In genomic region chr1:211344335-211344664, GRCh38 we compare ENCODE assay signal across 1 cellular context.
TF ChIP-seq lines count a peak whose summit lies in the region.

No MANE protein-coding gene starts in this region.

TF ChIP-seq in K562, 482 proteins besides CTCF, POLR2A, EP300 and RAD21 (continued from another document and continues in another):
- TF ChIP-seq, protein P1, sequence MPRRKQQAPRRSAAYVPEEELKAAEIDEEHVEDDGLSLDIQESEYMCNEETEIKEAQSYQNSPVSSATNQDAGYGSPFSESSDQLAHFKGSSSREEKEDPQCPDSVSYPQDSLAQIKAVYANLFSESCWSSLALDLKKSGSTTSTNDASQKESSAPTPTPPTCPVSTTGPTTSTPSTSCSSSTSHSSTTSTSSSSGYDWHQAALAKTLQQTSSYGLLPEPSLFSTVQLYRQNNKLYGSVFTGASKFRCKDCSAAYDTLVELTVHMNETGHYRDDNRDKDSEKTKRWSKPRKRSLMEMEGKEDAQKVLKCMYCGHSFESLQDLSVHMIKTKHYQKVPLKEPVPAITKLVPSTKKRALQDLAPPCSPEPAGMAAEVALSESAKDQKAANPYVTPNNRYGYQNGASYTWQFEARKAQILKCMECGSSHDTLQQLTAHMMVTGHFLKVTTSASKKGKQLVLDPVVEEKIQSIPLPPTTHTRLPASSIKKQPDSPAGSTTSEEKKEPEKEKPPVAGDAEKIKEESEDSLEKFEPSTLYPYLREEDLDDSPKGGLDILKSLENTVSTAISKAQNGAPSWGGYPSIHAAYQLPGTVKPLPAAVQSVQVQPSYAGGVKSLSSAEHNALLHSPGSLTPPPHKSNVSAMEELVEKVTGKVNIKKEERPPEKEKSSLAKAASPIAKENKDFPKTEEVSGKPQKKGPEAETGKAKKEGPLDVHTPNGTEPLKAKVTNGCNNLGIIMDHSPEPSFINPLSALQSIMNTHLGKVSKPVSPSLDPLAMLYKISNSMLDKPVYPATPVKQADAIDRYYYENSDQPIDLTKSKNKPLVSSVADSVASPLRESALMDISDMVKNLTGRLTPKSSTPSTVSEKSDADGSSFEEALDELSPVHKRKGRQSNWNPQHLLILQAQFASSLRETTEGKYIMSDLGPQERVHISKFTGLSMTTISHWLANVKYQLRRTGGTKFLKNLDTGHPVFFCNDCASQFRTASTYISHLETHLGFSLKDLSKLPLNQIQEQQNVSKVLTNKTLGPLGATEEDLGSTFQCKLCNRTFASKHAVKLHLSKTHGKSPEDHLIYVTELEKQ (CRISPR knock-in tag; IDR thresholded peaks at IDR 0.05): no peak
- TF ChIP-seq JUND (IDR thresholded peaks at IDR 0.05; ENCODE audit: borderline replicate concordance, low read depth, low read length) (peak; percentile 37; the same call in 1 of the 2 replicates), JUND (tag; IDR thresholded peaks at IDR 0.05; ENCODE audit: borderline replicate concordance, low read depth, low read length) (peak; percentile 50; the same call in 1 of the 3 replicates), BDP1 (IDR thresholded peaks at IDR 0.05; ENCODE audit: insufficient read depth, insufficient read length) (no peak), CCNT2 (IDR thresholded peaks at IDR 0.05; ENCODE audit: borderline replicate concordance, extremely low read depth, insufficient read length, low read depth, low read length) (no peak), ARNT (IDR thresholded peaks at IDR 0.05) (no peak), HDAC2 (IDR thresholded peaks at IDR 0.05) (no peak), CAMTA2 (CRISPR knock-in tag; conservative IDR thresholded peaks at IDR 0.05) (no peak), KDM2B (CRISPR knock-in tag; IDR thresholded peaks at IDR 0.05) (no peak), BHLHE40 (IDR thresholded peaks at IDR 0.05; ENCODE audit: low read length) (no peak), CBFA2T3 (IDR thresholded peaks at IDR 0.05) (peak; percentile 24; the same call in 1 of the 2 replicates), CREB1 (IDR thresholded peaks at IDR 0.05) (no peak), CREB1 (CRISPR knock-in tag; IDR thresholded peaks at IDR 0.05) (no peak), NFE2 (IDR thresholded peaks at IDR 0.05; ENCODE audit: low read depth) (no peak), RREB1 (CRISPR knock-in tag; IDR thresholded peaks at IDR 0.05) (no peak), POLR3A (IDR thresholded peaks at IDR 0.05; ENCODE audit: borderline replicate concordance, extremely low read depth, insufficient read depth, insufficient read length) (no peak)
- TF ChIP-seq, protein P2, sequence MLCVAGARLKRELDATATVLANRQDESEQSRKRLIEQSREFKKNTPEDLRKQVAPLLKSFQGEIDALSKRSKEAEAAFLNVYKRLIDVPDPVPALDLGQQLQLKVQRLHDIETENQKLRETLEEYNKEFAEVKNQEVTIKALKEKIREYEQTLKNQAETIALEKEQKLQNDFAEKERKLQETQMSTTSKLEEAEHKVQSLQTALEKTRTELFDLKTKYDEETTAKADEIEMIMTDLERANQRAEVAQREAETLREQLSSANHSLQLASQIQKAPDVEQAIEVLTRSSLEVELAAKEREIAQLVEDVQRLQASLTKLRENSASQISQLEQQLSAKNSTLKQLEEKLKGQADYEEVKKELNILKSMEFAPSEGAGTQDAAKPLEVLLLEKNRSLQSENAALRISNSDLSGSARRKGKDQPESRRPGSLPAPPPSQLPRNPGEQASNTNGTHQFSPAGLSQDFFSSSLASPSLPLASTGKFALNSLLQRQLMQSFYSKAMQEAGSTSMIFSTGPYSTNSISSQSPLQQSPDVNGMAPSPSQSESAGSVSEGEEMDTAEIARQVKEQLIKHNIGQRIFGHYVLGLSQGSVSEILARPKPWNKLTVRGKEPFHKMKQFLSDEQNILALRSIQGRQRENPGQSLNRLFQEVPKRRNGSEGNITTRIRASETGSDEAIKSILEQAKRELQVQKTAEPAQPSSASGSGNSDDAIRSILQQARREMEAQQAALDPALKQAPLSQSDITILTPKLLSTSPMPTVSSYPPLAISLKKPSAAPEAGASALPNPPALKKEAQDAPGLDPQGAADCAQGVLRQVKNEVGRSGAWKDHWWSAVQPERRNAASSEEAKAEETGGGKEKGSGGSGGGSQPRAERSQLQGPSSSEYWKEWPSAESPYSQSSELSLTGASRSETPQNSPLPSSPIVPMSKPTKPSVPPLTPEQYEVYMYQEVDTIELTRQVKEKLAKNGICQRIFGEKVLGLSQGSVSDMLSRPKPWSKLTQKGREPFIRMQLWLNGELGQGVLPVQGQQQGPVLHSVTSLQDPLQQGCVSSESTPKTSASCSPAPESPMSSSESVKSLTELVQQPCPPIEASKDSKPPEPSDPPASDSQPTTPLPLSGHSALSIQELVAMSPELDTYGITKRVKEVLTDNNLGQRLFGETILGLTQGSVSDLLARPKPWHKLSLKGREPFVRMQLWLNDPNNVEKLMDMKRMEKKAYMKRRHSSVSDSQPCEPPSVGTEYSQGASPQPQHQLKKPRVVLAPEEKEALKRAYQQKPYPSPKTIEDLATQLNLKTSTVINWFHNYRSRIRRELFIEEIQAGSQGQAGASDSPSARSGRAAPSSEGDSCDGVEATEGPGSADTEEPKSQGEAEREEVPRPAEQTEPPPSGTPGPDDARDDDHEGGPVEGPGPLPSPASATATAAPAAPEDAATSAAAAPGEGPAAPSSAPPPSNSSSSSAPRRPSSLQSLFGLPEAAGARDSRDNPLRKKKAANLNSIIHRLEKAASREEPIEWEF (CRISPR knock-in tag; IDR thresholded peaks at IDR 0.05): no peak
- TF ChIP-seq, protein P3, sequence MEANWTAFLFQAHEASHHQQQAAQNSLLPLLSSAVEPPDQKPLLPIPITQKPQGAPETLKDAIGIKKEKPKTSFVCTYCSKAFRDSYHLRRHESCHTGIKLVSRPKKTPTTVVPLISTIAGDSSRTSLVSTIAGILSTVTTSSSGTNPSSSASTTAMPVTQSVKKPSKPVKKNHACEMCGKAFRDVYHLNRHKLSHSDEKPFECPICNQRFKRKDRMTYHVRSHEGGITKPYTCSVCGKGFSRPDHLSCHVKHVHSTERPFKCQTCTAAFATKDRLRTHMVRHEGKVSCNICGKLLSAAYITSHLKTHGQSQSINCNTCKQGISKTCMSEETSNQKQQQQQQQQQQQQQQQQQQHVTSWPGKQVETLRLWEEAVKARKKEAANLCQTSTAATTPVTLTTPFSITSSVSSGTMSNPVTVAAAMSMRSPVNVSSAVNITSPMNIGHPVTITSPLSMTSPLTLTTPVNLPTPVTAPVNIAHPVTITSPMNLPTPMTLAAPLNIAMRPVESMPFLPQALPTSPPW (CRISPR knock-in tag; IDR thresholded peaks at IDR 0.05): no peak
- TF ChIP-seq, protein P4, sequence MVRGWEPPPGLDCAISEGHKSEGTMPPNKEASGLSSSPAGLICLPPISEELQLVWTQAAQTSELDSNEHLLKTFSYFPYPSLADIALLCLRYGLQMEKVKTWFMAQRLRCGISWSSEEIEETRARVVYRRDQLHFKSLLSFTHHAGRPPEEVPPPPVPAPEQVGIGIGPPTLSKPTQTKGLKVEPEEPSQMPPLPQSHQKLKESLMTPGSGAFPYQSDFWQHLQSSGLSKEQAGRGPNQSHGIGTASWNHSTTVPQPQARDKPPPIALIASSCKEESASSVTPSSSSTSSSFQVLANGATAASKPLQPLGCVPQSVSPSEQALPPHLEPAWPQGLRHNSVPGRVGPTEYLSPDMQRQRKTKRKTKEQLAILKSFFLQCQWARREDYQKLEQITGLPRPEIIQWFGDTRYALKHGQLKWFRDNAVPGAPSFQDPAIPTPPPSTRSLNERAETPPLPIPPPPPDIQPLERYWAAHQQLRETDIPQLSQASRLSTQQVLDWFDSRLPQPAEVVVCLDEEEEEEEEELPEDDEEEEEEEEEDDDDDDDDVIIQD (CRISPR knock-in tag; IDR thresholded peaks at IDR 0.05): no peak
- TF ChIP-seq, protein P5, sequence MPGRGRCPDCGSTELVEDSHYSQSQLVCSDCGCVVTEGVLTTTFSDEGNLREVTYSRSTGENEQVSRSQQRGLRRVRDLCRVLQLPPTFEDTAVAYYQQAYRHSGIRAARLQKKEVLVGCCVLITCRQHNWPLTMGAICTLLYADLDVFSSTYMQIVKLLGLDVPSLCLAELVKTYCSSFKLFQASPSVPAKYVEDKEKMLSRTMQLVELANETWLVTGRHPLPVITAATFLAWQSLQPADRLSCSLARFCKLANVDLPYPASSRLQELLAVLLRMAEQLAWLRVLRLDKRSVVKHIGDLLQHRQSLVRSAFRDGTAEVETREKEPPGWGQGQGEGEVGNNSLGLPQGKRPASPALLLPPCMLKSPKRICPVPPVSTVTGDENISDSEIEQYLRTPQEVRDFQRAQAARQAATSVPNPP (IDR thresholded peaks at IDR 0.05; ENCODE audit: borderline replicate concordance, insufficient read depth, insufficient read length): no peak
